Comparison of ENCODE assay signal across 19 cellular contexts in the genomic region with DNA sequence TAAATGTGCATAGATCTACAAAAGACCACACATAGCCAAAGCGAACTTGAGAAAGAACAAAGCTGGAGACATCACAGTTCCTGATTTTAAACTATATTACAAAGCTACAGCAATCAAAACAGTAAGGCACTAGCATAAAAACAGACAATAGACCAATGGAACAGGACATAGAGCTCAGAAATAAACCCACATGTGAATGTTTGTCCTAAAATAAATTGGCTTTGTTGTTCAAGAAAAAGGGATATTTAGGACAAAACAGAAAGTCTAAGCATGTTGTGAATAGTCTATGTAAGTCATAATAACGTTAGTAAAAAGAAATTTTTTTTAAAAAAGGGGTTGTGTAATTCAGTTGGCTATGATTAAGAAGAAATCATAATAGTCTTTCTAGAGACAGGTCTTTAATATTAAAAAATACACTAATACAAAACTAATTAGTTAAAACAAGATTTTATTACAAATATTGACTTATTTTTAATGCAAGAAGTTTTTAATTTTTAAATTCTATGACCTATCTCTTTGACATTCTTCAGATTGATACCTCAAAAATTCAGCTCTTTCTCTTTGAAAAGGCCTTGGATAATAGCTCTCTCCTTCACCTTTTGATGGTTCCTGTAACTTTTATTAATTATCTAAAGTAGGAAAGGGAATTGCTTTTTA. TPM values are rescaled to one million over a fixed set of nuclear protein-coding genes. Genes with fewer than 3 reads are reported as not detected.
A peak's percentile ranks its signal among the peaks of the same experiment; 100 is the strongest.
DNase-seq lines count a peak whose midpoint lies in the region; ATAC-seq, FAIRE-seq and TF ChIP-seq lines count a peak whose summit lies in the region.
"Had no signal": no experiment of that assay in that cellular context is flagged by ENCODE, and none has a peak within 500 bp of the region (broad histone marks: within the 10 kb centered on the region; RNA-seq: fewer than 3 reads in every experiment).

No MANE protein-coding gene starts in this region.

- intact Hi-C loops in OCI-LY7 (cut with micrococcal nuclease; ENCODE audit: unreplicated experiment) (no loop called here), left ventricle myocardium inferior (cut with micrococcal nuclease) (no loop called here)

- TF ChIP-seq CTCF in OCI-LY7 (conservative IDR thresholded peaks at IDR 0.05; ENCODE audit: low read length) (no peak), left ventricle myocardium inferior (IDR thresholded peaks at IDR 0.05; ENCODE audit: borderline replicate concordance) (no peak)

- CTCF ChIA-PET in OCI-LY7 (lab: Charles Lee; ENCODE audit: unreplicated experiment): no interaction called here

- POLR2A ChIA-PET in OCI-LY7 (lab: Charles Lee): interaction anchor here (0.6 kb wide), 1 partner anchor 67 kb away, joined by 3 read pairs; no protein-coding TSS in a partner anchor

- in situ Hi-C loops in Caki2 (cut with HindIII; ENCODE audit: low pct_unique_long_range_greater_than_20kb, low sequenced_read_pairs): no loop called here

- ATAC-seq in HG02610 (IDR thresholded peaks at IDR 0.05; ENCODE audit: unreplicated experiment): no peak
- ATAC-seq: Panc1 had no signal

- H3K27ac ChIP-seq in OCI-LY7 (ENCODE audit: low read depth, low read length, poor library complexity, severe bottlenecking): no peak overlapping the region
- H3K27ac ChIP-seq in left ventricle myocardium inferior (replicated peaks): no peak overlapping the region
- H3K27ac ChIP-seq: BLaER1 had no signal

- H3K4me3 ChIP-seq in OCI-LY7 (ENCODE audit: low read depth, low read length, poor library complexity, severe bottlenecking): no peak overlapping the region
- no peak overlapping the region for H3K4me3 ChIP-seq in left ventricle myocardium inferior
- H3K4me3 ChIP-seq: BLaER1 had no signal

- H3K79me2 ChIP-seq in OCI-LY7 (ENCODE audit: insufficient read depth, low read depth, low read length): no peaks in the 10 kb centered on the region

- H3K9me3 ChIP-seq in OCI-LY7 (ENCODE audit: low read length) (peaks cover 18% of the 10 kb centered on the region), left ventricle myocardium inferior (replicated peaks) (peaks cover 23% of the 10 kb centered on the region)

- no peak overlapping the region for H3K4me2 ChIP-seq in OCI-LY7 (ENCODE audit: low read length)
- H3K4me2 ChIP-seq: BLaER1 had no signal

- DNase-seq in Caki2 (ENCODE audit: low read depth): peak; percentile 27
- DNase-seq in OCI-LY7 (ENCODE audit: low spot score): peak; percentile 33
- no peak for DNase-seq in NCI-H446 treated with DMSO at 0.1 percent for 48 hours (lab: John Stamatoyannopoulos, UW)
- no peak for DNase-seq in left ventricle myocardium inferior
- DNase-seq: CD8-positive, alpha-beta memory T cell; EL; H9; NCI-H1092; NCI-H146; NCI-H2081 treated with DMSO at 0.1 percent for 48 hours; NCI-H446; NCI-H748 treated with DMSO at 0.1 percent for 48 hours had no signal

- no peaks in the 10 kb centered on the region for H3K36me3 ChIP-seq in OCI-LY7 (ENCODE audit: insufficient read depth, low read length)
- H3K36me3 ChIP-seq in left ventricle myocardium inferior: no peaks in the 10 kb centered on the region

- H2AFZ ChIP-seq in OCI-LY7 (ENCODE audit: low read length): no peak overlapping the region

- BruUV-seq in OCI-LY7 (replicated peaks; lab: Mats Ljungman, UMichigan): no TSS peak

- no peaks in the 10 kb centered on the region for H3K9me2 ChIP-seq in OCI-LY7 (ENCODE audit: insufficient read depth, low read length)

- H4K20me1 ChIP-seq in OCI-LY7 (ENCODE audit: insufficient read depth, low read length): no peaks in the 10 kb centered on the region
- H4K20me1 ChIP-seq: BLaER1 had no signal

- H3K4me1 ChIP-seq in OCI-LY7 (ENCODE audit: insufficient read depth, low read length, poor library complexity, severe bottlenecking) (no peaks in the 10 kb centered on the region), left ventricle myocardium inferior (peaks cover 6% of the 10 kb centered on the region)

- FAIRE-seq in G401.6 (lab: Jason Lieb, UNC) (peak; percentile 34), endometrium (lab: Jason Lieb, UNC) (peak; percentile 23)
- FAIRE-seq: GM19239 had no signal

- H3K27me3 ChIP-seq in left ventricle myocardium inferior (ENCODE audit: low read depth): no peaks in the 10 kb centered on the region
- H3K27me3 ChIP-seq: BLaER1 had no signal

RNA-seq across cellular contexts. Expression of a gene that starts 11.6 kb away (rescaled TPM):
- not detected in 2 replicates for total RNA-seq in Caki2 (2014; rRNA removed; shearing (Covaris generic); ENCODE audit: low replicate concordance)
- not detected in 2 replicates for total RNA-seq in OCI-LY7 (2014; rRNA removed; shearing (Covaris generic))
- total RNA-seq in OCI-LY7 (2022) (not detected in 2 replicates), left ventricle myocardium inferior (not detected)
- total RNA-seq: CD8-positive, alpha-beta memory T cell; H9; MCF 10A had no signal

RNA-seq across cellular contexts. Expression of a gene that starts 44.5 kb away (rescaled TPM):
- total RNA-seq in Caki2 (2014; rRNA removed; shearing (Covaris generic); ENCODE audit: low replicate concordance): 6.4 and 12.2 TPM in 2 replicates
- total RNA-seq in OCI-LY7 (2014; rRNA removed; shearing (Covaris generic)): not detected in 2 replicates
- total RNA-seq in OCI-LY7 (2022): not detected in 2 replicates
- 59.5 TPM for total RNA-seq in left ventricle myocardium inferior

Comparison
In these comparisons a context has a peak if more than half of its experiments do, and no peak if none do; other contexts are left out.
1. DNase-seq: peak in Caki2 (single experiment) and OCI-LY7 (single experiment); none in NCI-H446 treated with DMSO at 0.1 percent for 48 hours (single experiment) and left ventricle myocardium inferior (single experiment).